Comparison of ENCODE assay signal across 8 cellular contexts in genomic region chr9:32524558-32525461, GRCh38. TPM values are rescaled to one million over a fixed set of nuclear protein-coding genes. Genes with fewer than 3 reads are reported as not detected.
DNase-seq lines count a peak whose midpoint lies in the region; ATAC-seq and TF ChIP-seq lines count a peak whose summit lies in the region.

No MANE protein-coding gene starts in this region.

- H3K4me1 ChIP-seq in Loucy (ENCODE audit: insufficient read depth, low read length, poor library complexity, severe bottlenecking) (peaks cover 12% of the 10 kb centered on the region), iPS-15b (ENCODE audit: control insufficient read depth, insufficient read depth, low read length) (no peaks in the 10 kb centered on the region)

- H3K9ac ChIP-seq in Loucy (ENCODE audit: low read depth, low read length, poor library complexity, severe bottlenecking) = peak overlapping the region; percentile 75
- H3K9ac ChIP-seq in iPS-15b (ENCODE audit: low read depth, low read length) = no peak overlapping the region

- POLR2A ChIA-PET in activated CD4-positive, alpha-beta T cell treated with anti-CD3 and anti-CD28 coated beads for 36 hours (lab: Charles Lee) = interaction anchor here (0.8 to 1.0 kb wide), 2 partner anchors 24 to 26 kb away, joined by 3 read pairs; no protein-coding TSS in a partner anchor

- peaks cover 26% of the 10 kb centered on the region for H3K36me3 Mint-ChIP-seq in activated CD4-positive, alpha-beta T cell treated with anti-CD3 and anti-CD28 coated beads for 36 hours (ENCODE audit: low read depth)

- H3K27me3 Mint-ChIP-seq in activated CD4-positive, alpha-beta T cell treated with anti-CD3 and anti-CD28 coated beads for 36 hours = no peaks in the 10 kb centered on the region

- peak overlapping the region; percentile 94 for H2AFZ ChIP-seq in Loucy (ENCODE audit: low read length)

- no peaks in the 10 kb centered on the region for H4K20me1 ChIP-seq in Loucy (ENCODE audit: insufficient read depth, low read length, poor library complexity, severe bottlenecking)

- DNase-seq in activated CD4-positive, alpha-beta T cell treated with anti-CD3 and anti-CD28 coated beads for 36 hours = peak; percentile 48
- DNase-seq in activated CD4-positive, alpha-beta T cell treated with anti-CD3 and anti-CD28 coated beads, Interleukin-2, amount 50 U/mL, for 4 hours = no peak
- peak; percentile 21 for DNase-seq in activated naive CD4-positive, alpha-beta T cell treated with anti-CD3 and anti-CD28 coated beads, Interleukin-2, amount 50 U/mL, for 16 hours
- peak; percentile 20 to 27 for DNase-seq in stimulated activated CD4-positive, alpha-beta T cell treated with anti-CD3 and anti-CD28 coated beads, Interleukin-2, amount 100 ng/mL, for 24 hours
- no peak for DNase-seq in DMS 273 treated with DMSO at 0.1 percent for 48 hours (lab: John Stamatoyannopoulos, UW)

- H3K9me3 Mint-ChIP-seq in activated CD4-positive, alpha-beta T cell treated with anti-CD3 and anti-CD28 coated beads for 36 hours (ENCODE audit: low read depth) = peaks cover 8% of the 10 kb centered on the region

- peak overlapping the region; percentile 96 for H3K4me2 ChIP-seq in Loucy (ENCODE audit: low read depth, low read length, poor library complexity, severe bottlenecking)

- no peak for TF ChIP-seq CTCF in Loucy (conservative IDR thresholded peaks at IDR 0.05; ENCODE audit: low read length)

- no peaks in the 10 kb centered on the region for H3K9me3 ChIP-seq in Loucy (ENCODE audit: insufficient read depth, low read depth, low read length)
- H3K9me3 ChIP-seq in iPS-15b (ENCODE audit: control insufficient read depth, insufficient read depth, low read length) = no peaks in the 10 kb centered on the region

- H3F3A ChIP-seq in Loucy (ENCODE audit: low read depth) = no peaks in the 10 kb centered on the region

- intact Hi-C loops in activated CD4-positive, alpha-beta T cell treated with anti-CD3 and anti-CD28 coated beads for 36 hours (cut with DNase I, micrococcal nuclease) = loop anchor here in 1 of 2 experiments (10.0 kb wide), 1 partner anchor 640 kb away; the partner anchor contains the start of gene B4GALT1

- H3K36me3 ChIP-seq in Loucy (ENCODE audit: insufficient read depth, low read length) (no peaks in the 10 kb centered on the region), iPS-15b (ENCODE audit: control insufficient read depth, insufficient read depth, low read length) (no peaks in the 10 kb centered on the region)

- peaks cover 41% of the 10 kb centered on the region for H3K4me1 Mint-ChIP-seq in activated CD4-positive, alpha-beta T cell treated with anti-CD3 and anti-CD28 coated beads for 36 hours

- H3K9me2 ChIP-seq in Loucy (replicated peaks; ENCODE audit: low read depth, low read length) = no peaks in the 10 kb centered on the region

- CTCF ChIA-PET in activated CD4-positive, alpha-beta T cell treated with anti-CD3 and anti-CD28 coated beads for 36 hours (lab: Charles Lee) = interaction anchor here (0.6 to 4.1 kb wide), 11 partner anchors 8 to 493 kb away, joined by 3 to 41 read pairs (median 4); partner anchors contain the start of genes ACO1, NDUFB6, SMIM27 and TOPORS

- H3K4me3 Mint-ChIP-seq in activated CD4-positive, alpha-beta T cell treated with anti-CD3 and anti-CD28 coated beads for 36 hours = peak overlapping the region; percentile 80

- ATAC-seq in activated CD4-positive, alpha-beta T cell treated with anti-CD3 and anti-CD28 coated beads for 36 hours = peak; percentile 50
- no peak for ATAC-seq in HG03095 (IDR thresholded peaks at IDR 0.05; ENCODE audit: unreplicated experiment)

- H3K27ac Mint-ChIP-seq in activated CD4-positive, alpha-beta T cell treated with anti-CD3 and anti-CD28 coated beads for 36 hours = peak overlapping the region; percentile 90

- H3K27me3 ChIP-seq in Loucy (ENCODE audit: insufficient read depth, low read length, poor library complexity, severe bottlenecking) (no peaks in the 10 kb centered on the region), iPS-15b (ENCODE audit: control insufficient read depth, insufficient read depth, low read length) (no peaks in the 10 kb centered on the region)

- peaks cover 26% of the 10 kb centered on the region for H3K79me2 ChIP-seq in Loucy (ENCODE audit: insufficient read depth, low read length)

- H3K4me3 ChIP-seq in Loucy (ENCODE audit: low read length, poor library complexity, severe bottlenecking) (peak overlapping the region; percentile 97), iPS-15b (ENCODE audit: low read depth, low read length) (peak overlapping the region; percentile 73)

RNA-seq across cellular contexts. Expression of gene RIGI, which starts 1.2 kb away (rescaled TPM):
- total RNA-seq in activated CD4-positive, alpha-beta T cell treated with anti-CD3 and anti-CD28 coated beads for 36 hours = 1 to 10 TPM; 8.9 to 9.7 TPM

RNA-seq across cellular contexts. Expression of gene SMIM27, which starts 27.3 kb away (rescaled TPM):
- 10 to 100 TPM; 16.1 to 19.5 TPM for total RNA-seq in activated CD4-positive, alpha-beta T cell treated with anti-CD3 and anti-CD28 coated beads for 36 hours

RNA-seq across cellular contexts. Expression of gene TOPORS, which starts 27.6 kb away (rescaled TPM):
- total RNA-seq in activated CD4-positive, alpha-beta T cell treated with anti-CD3 and anti-CD28 coated beads for 36 hours = 10 to 100 TPM; 14.4 to 18.9 TPM

RNA-seq across cellular contexts. Expression of gene NDUFB6, which starts 48.1 kb away (rescaled TPM):
- total RNA-seq in activated CD4-positive, alpha-beta T cell treated with anti-CD3 and anti-CD28 coated beads for 36 hours = 10 to 100 TPM; 29.6 to 67.0 TPM

Comparison
In these comparisons a context has a peak if more than half of its experiments do, and no peak if none do; other contexts are left out.
1. DNase-seq: peak in activated CD4-positive, alpha-beta T cell treated with anti-CD3 and anti-CD28 coated beads for 36 hours (single experiment), activated naive CD4-positive, alpha-beta T cell treated with anti-CD3 and anti-CD28 coated beads, Interleukin-2, amount 50 U/mL, for 16 hours (single experiment) and stimulated activated CD4-positive, alpha-beta T cell treated with anti-CD3 and anti-CD28 coated beads, Interleukin-2, amount 100 ng/mL, for 24 hours (2 of 2); none in activated CD4-positive, alpha-beta T cell treated with anti-CD3 and anti-CD28 coated beads, Interleukin-2, amount 50 U/mL, for 4 hours (0 of 2) and DMS 273 treated with DMSO at 0.1 percent for 48 hours (single experiment).